Comparison of ENCODE assay signal across 9 cellular contexts in genomic region chr4:153241970-153242847, GRCh38.
DNase-seq lines count a peak whose midpoint lies in the region; ATAC-seq and TF ChIP-seq lines count a peak whose summit lies in the region.
"Had no signal": no experiment of that assay in that cellular context is flagged by ENCODE, and none has a peak within 500 bp of the region (broad histone marks: within the 10 kb centered on the region; RNA-seq: fewer than 3 reads in every experiment).

No MANE protein-coding gene starts in this region.

- ATAC-seq in HG02759 (IDR thresholded peaks at IDR 0.05; ENCODE audit: unreplicated experiment) (peak; percentile 75), HG02973 (IDR thresholded peaks at IDR 0.05; ENCODE audit: unreplicated experiment) (no peak), GM21526 (IDR thresholded peaks at IDR 0.05; ENCODE audit: low FRiP score, unreplicated experiment) (no peak), GM19328 (IDR thresholded peaks at IDR 0.05; ENCODE audit: unreplicated experiment) (no peak), SK-N-SH treated with all-trans-retinoic acid at 6 μM for 48 hours (no peak)

- DNase-seq in DMS 273 (lab: John Stamatoyannopoulos, UW; ENCODE audit: unreplicated experiment) (peak; percentile 74), SK-N-MC (ENCODE audit: low read depth, low spot score) (no peak), left kidney (ENCODE audit: low read depth, low spot score) (peak; percentile 75)
- DNase-seq: T1000 had no signal

- H3K27ac ChIP-seq in SK-N-MC = peak overlapping the region; percentile 88

- peak overlapping the region; percentile 45 for H3K9ac ChIP-seq in SK-N-MC (ENCODE audit: insufficient read length)

- no peaks in the 10 kb centered on the region for H3K9me3 ChIP-seq in SK-N-MC (ENCODE audit: low read depth, low read length)

- H3K36me3 ChIP-seq in SK-N-MC (ENCODE audit: insufficient read depth, low read length) = peaks cover 19% of the 10 kb centered on the region

- peak overlapping the region; percentile 62 for H3K4me3 ChIP-seq in SK-N-MC

TF ChIP-seq in SK-N-SH treated with all-trans-retinoic acid at 6 μM for 48 hours, 23 proteins besides CTCF, POLR2A, EP300 and RAD21:
- TF ChIP-seq PPARA (CRISPR knock-in tag; IDR thresholded peaks at IDR 0.05; ENCODE audit: borderline replicate concordance) (no peak), ISL1 (CRISPR knock-in tag; IDR thresholded peaks at IDR 0.05) (no peak), PATZ1 (CRISPR knock-in tag; IDR thresholded peaks at IDR 0.05; ENCODE audit: borderline replicate concordance) (no peak), TCF4 (CRISPR knock-in tag; IDR thresholded peaks at IDR 0.05; ENCODE audit: borderline replicate concordance) (no peak), ESRRG (CRISPR knock-in tag; IDR thresholded peaks at IDR 0.05) (no peak), CSDC2 (CRISPR knock-in tag; IDR thresholded peaks at IDR 0.05) (no peak), ZC3H10 (CRISPR knock-in tag; IDR thresholded peaks at IDR 0.05) (no peak), ZNF565 (CRISPR knock-in tag; conservative IDR thresholded peaks at IDR 0.05; ENCODE audit: low read depth) (no peak), CSRNP3 (CRISPR knock-in tag; IDR thresholded peaks at IDR 0.05) (no peak)
